ENCODE assay signal across 8 cellular contexts in genomic region chr4:41874873-41875272, GRCh38.
"Had no signal": no experiment of that assay in that cellular context is flagged by ENCODE, and none has a peak within 500 bp of the region (broad histone marks: within the 10 kb centered on the region; RNA-seq: fewer than 3 reads in every experiment).

No MANE protein-coding gene starts in this region.

- H3K4me3 ChIP-seq: HAP-1 had no signal

- FAIRE-seq: HepG2 had no signal

- H3K27ac ChIP-seq: HL-60 had no signal

- H3K9me3 ChIP-seq: HAP-1 had no signal

- H3K4me1 ChIP-seq: HAP-1 had no signal

- H3K27ac Mint-ChIP-seq: GM23338, HFFc6, IgD-negative memory B cell had no signal

- DNase-seq: H7, HFFc6 had no signal

- H3K9me3 Mint-ChIP-seq: GM23338, HFFc6 had no signal

- H2AFZ ChIP-seq: GM23338 had no signal

- H3K4me3 Mint-ChIP-seq: GM23338, HFFc6, IgD-negative memory B cell had no signal

- ATAC-seq: GM23338, HCT116, HepG2 had no signal

- H3K36me3 ChIP-seq: HAP-1 had no signal
